ENCODE assay signal across 8 cellular contexts in genomic region chr19:11378319-11379189, GRCh38. TPM values are rescaled to one million over a fixed set of nuclear protein-coding genes. Genes with fewer than 3 reads are reported as not detected.
DNase-seq lines count a peak whose midpoint lies in the region; ATAC-seq and TF ChIP-seq lines count a peak whose summit lies in the region.

No MANE protein-coding gene starts in this region.

- intact Hi-C loops in Panc1 (cut with micrococcal nuclease; ENCODE audit: unreplicated experiment), result no loop called here
- intact Hi-C loops in naive thymus-derived CD4-positive, alpha-beta T cell (cut with micrococcal nuclease), result no loop called here

- POLR2A ChIA-PET in GM10248 (lab: Yijun Ruan, JAX), result no interaction called here
- POLR2A ChIA-PET in Panc1 (lab: Charles Lee), result interaction anchor here (0.6 kb wide), 2 partner anchors 150 to 175 kb away, joined by 5 to 9 read pairs; partner anchors contain the start of gene ECSIT
- POLR2A ChIA-PET in naive thymus-derived CD4-positive, alpha-beta T cell (lab: Charles Lee), result no interaction called here

- H3K4me3 ChIP-seq in Panc1 (ENCODE audit: low read depth in 2 of 2, low read length in 2 of 2) (no peak overlapping the region), mesendoderm (ENCODE audit: low read length) (no peak overlapping the region)
- no peak overlapping the region for H3K4me3 ChIP-seq in naive thymus-derived CD4-positive, alpha-beta T cell (ENCODE audit: low read length)

- no peak for ATAC-seq in Panc1
- ATAC-seq in naive thymus-derived CD4-positive, alpha-beta T cell, result no peak

- no peaks in the 10 kb centered on the region for H3K27me3 ChIP-seq in Panc1 (ENCODE audit: control insufficient read depth, insufficient read depth, low read length)
- H3K27me3 ChIP-seq in mesendoderm (ENCODE audit: insufficient read depth, low read length, poor library complexity), result no peaks in the 10 kb centered on the region
- H3K27me3 ChIP-seq in naive thymus-derived CD4-positive, alpha-beta T cell (ENCODE audit: control insufficient read depth in 2 of 2, insufficient read depth in 2 of 2, low read length in 2 of 2), result no peaks in the 10 kb centered on the region

- H3K4me3 Mint-ChIP-seq in chondrocyte (ENCODE audit: unreplicated experiment), result no peak overlapping the region
- peak overlapping the region in 3 of 10 donors; percentile 35 to 49 (median 45) for H3K4me3 Mint-ChIP-seq in naive thymus-derived CD4-positive, alpha-beta T cell

- H3K23ac ChIP-seq in mesendoderm (ENCODE audit: low read length), result no peak overlapping the region

- H3K4me1 Mint-ChIP-seq in chondrocyte (ENCODE audit: low read depth), result peaks cover 54% of the 10 kb centered on the region
- H3K4me1 Mint-ChIP-seq in naive thymus-derived CD4-positive, alpha-beta T cell, result peaks cover 40 to 65% (median 51%) of the 10 kb centered on the region in 7 donors

- H3K4ac ChIP-seq in mesendoderm (ENCODE audit: low read depth, low read length), result no peak overlapping the region

- H3K36me3 Mint-ChIP-seq in chondrocyte (ENCODE audit: low read depth), result no peaks in the 10 kb centered on the region
- H3K36me3 Mint-ChIP-seq in naive thymus-derived CD4-positive, alpha-beta T cell, result peaks cover 3 to 22% (median 7%) of the 10 kb centered on the region in 5 donors

- CTCF ChIA-PET in GM10248 (lab: Yijun Ruan, JAX), result interaction anchor here (1.0 to 5.4 kb wide), 8 partner anchors 32 to 167 kb away, joined by 3 to 40 read pairs (median 5); partner anchors contain the start of genes CCDC159, RGL3 and TMEM205
- CTCF ChIA-PET in Panc1 (lab: Charles Lee), result no interaction called here
- CTCF ChIA-PET in naive thymus-derived CD4-positive, alpha-beta T cell (lab: Charles Lee), result interaction anchor here (1.5 to 1.8 kb wide), 2 partner anchors 9 to 57 kb away, joined by 3 to 4 read pairs; partner anchors contain the start of genes ODAD3 and PRKCSH

- H2BK5ac ChIP-seq in mesendoderm (ENCODE audit: low read length), result no peak overlapping the region

- TSS peak; percentile 56 for BruUV-seq in Panc1 (replicated peaks; lab: Mats Ljungman, UMichigan)

- H3K36me3 ChIP-seq in Panc1 (ENCODE audit: control insufficient read depth, insufficient read depth, low read length) (no peaks in the 10 kb centered on the region), mesendoderm (ENCODE audit: control insufficient read depth, insufficient read depth, low read length) (no peaks in the 10 kb centered on the region)
- H3K36me3 ChIP-seq in naive thymus-derived CD4-positive, alpha-beta T cell (ENCODE audit: control insufficient read depth in 2 of 3, insufficient read depth in 3 of 3, low read length in 3 of 3), result peaks cover 0 to 7% (median 0%) of the 10 kb centered on the region in 3 experiments

- H3K27ac ChIP-seq in Panc1 (ENCODE audit: low read length) (peak overlapping the region; percentile 11), mesendoderm (ENCODE audit: low read depth, low read length) (no peak overlapping the region)
- H3K27ac ChIP-seq in naive thymus-derived CD4-positive, alpha-beta T cell (ENCODE audit: low read depth, low read length), result no peak overlapping the region

- no peak overlapping the region for H3K9ac ChIP-seq in mesendoderm (ENCODE audit: low read length)

- peak overlapping the region; percentile 5 for H3K56ac ChIP-seq in mesendoderm (ENCODE audit: low read length)

- H2AK5ac ChIP-seq in mesendoderm (ENCODE audit: low read length), result no peak overlapping the region

- H3K27ac Mint-ChIP-seq in chondrocyte (ENCODE audit: unreplicated experiment), result peak overlapping the region; percentile 87
- H3K27ac Mint-ChIP-seq in naive thymus-derived CD4-positive, alpha-beta T cell, result peak overlapping the region in 3 of 9 donors; percentile 45 to 85 (median 53)

- no peaks in the 10 kb centered on the region for H3K9me3 Mint-ChIP-seq in chondrocyte (ENCODE audit: low read depth)
- peaks cover 0 to 6% (median 0%) of the 10 kb centered on the region in 11 donors for H3K9me3 Mint-ChIP-seq in naive thymus-derived CD4-positive, alpha-beta T cell

- H2BK15ac ChIP-seq in mesendoderm (replicated peaks; ENCODE audit: low read depth), result no peak overlapping the region

- no peak overlapping the region for H4K5ac ChIP-seq in mesendoderm (ENCODE audit: low read length)

- DNase-seq in AG08395 (ENCODE audit: low spot score), result peak; percentile 83
- DNase-seq in GM10248 (ENCODE audit: extremely low spot score), result no peak
- DNase-seq in Panc1 (ENCODE audit: low read depth, low spot score), result no peak
- DNase-seq in chondrocyte (ENCODE audit: low spot score), result no peak
- DNase-seq in mesendoderm, result peak; percentile 75
- DNase-seq in NCI-H187 (lab: John Stamatoyannopoulos, UW), result no peak
- DNase-seq in naive thymus-derived CD4-positive, alpha-beta T cell, result no peak
- DNase-seq in foreskin melanocyte, result no peak

- H4K8ac ChIP-seq in mesendoderm (ENCODE audit: low read depth, low read length), result no peak overlapping the region

- peaks cover 35% of the 10 kb centered on the region for H3K4me1 ChIP-seq in Panc1 (ENCODE audit: control insufficient read depth, insufficient read depth, low read length)
- no peaks in the 10 kb centered on the region for H3K4me1 ChIP-seq in mesendoderm (ENCODE audit: control insufficient read depth, low read depth, low read length)
- H3K4me1 ChIP-seq in naive thymus-derived CD4-positive, alpha-beta T cell (ENCODE audit: control insufficient read depth in 2 of 2, insufficient read depth in 2 of 2, low read length in 2 of 2), result peaks cover 47 to 57% of the 10 kb centered on the region in 2 donors

- peak; percentile 66 for TF ChIP-seq CTCF in GM10248 (IDR thresholded peaks at IDR 0.05; ENCODE audit: control extremely low read depth, extremely low read depth, low read depth, missing control alignments)
- TF ChIP-seq CTCF in Panc1 (IDR thresholded peaks at IDR 0.05), result peak; percentile 82
- TF ChIP-seq CTCF in chondrocyte (IDR thresholded peaks at IDR 0.05), result peak; percentile 76

- H3K79me2 ChIP-seq in mesendoderm (ENCODE audit: control insufficient read depth, insufficient read depth, low read length), result no peaks in the 10 kb centered on the region

- no peak overlapping the region for H2BK120ac ChIP-seq in mesendoderm (ENCODE audit: low read depth, low read length)

- no peak overlapping the region for H3K18ac ChIP-seq in mesendoderm (ENCODE audit: low read length)

- in situ Hi-C loops in Panc1 (cut with HindIII; ENCODE audit: low pct_unique_long_range_greater_than_20kb, low sequenced_read_pairs), result no loop called here

- H3K4me2 ChIP-seq in mesendoderm (ENCODE audit: low read length), result no peak overlapping the region

- H3K9me3 ChIP-seq in Panc1 (ENCODE audit: control insufficient read depth, insufficient read depth, low read depth, low read length), result no peaks in the 10 kb centered on the region
- no peaks in the 10 kb centered on the region for H3K9me3 ChIP-seq in naive thymus-derived CD4-positive, alpha-beta T cell (ENCODE audit: control insufficient read depth in 2 of 3, low read length in 3 of 3)

- H3K27me3 Mint-ChIP-seq in chondrocyte (ENCODE audit: low read depth), result peaks cover 12% of the 10 kb centered on the region
- peaks cover 0 to 20% (median 4%) of the 10 kb centered on the region in 5 donors for H3K27me3 Mint-ChIP-seq in naive thymus-derived CD4-positive, alpha-beta T cell

- no peaks in the 10 kb centered on the region for H3K79me1 ChIP-seq in mesendoderm (ENCODE audit: low read length)

- WGBS in mesendoderm (ENCODE audit: extremely low coverage, insufficient coverage, low lambda C conversion rate), result no CpG with 5 or more reads among the region's 8 CpGs

RNA-seq across cellular contexts. Expression of gene SWSAP1, which starts 4.1 kb away (rescaled TPM):
- total RNA-seq in Panc1 (2021; ENCODE audit: unreplicated experiment), result 3.1 TPM
- 3.5 TPM for polyA plus RNA-seq in Panc1 (2012; ENCODE audit: insufficient read length)
- 1.1 to 1.5 TPM (median 1.4 TPM) in 3 replicates for total RNA-seq in chondrocyte
- 6.2 TPM for polyA plus RNA-seq in mesendoderm (2013, experiment 1 of 2)
- 6.6 TPM for polyA plus RNA-seq in mesendoderm (2013, experiment 2 of 2)
- 1 to 10 TPM; 3.4 to 4.2 (median 4.0) TPM for total RNA-seq in naive thymus-derived CD4-positive, alpha-beta T cell
- 1 to 10 TPM; 5.9 to 7.3 TPM for polyA plus RNA-seq in naive thymus-derived CD4-positive, alpha-beta T cell

RNA-seq across cellular contexts. Expression of gene EPOR, which starts 5.6 kb away (rescaled TPM):
- total RNA-seq in Panc1 (2021; ENCODE audit: unreplicated experiment) (16.4 TPM), chondrocyte (1.4 to 2.8 TPM (median 2.6 TPM) in 3 replicates)
- polyA plus RNA-seq in Panc1 (2012; ENCODE audit: insufficient read length), result 24.2 TPM
- 3.2 TPM for polyA plus RNA-seq in mesendoderm (2013, experiment 1 of 2)
- polyA plus RNA-seq in mesendoderm (2013, experiment 2 of 2), result 3.1 TPM
- total RNA-seq in naive thymus-derived CD4-positive, alpha-beta T cell, result 1 to 10 TPM; 5.1 to 9.5 (median 8.4) TPM
- 10 to 100 TPM in 1 of 2 donors, 1 to 10 TPM in 1; 5.9 to 14.8 TPM for polyA plus RNA-seq in naive thymus-derived CD4-positive, alpha-beta T cell

RNA-seq across cellular contexts. Expression of gene PLPPR2, which starts 23.3 kb away (rescaled TPM):
- 43.3 TPM for total RNA-seq in Panc1 (2021; ENCODE audit: unreplicated experiment)
- polyA plus RNA-seq in Panc1 (2012; ENCODE audit: insufficient read length), result 85.0 TPM
- 67.6 to 74.7 TPM (median 72.3 TPM) in 3 replicates for total RNA-seq in chondrocyte
- 5.8 TPM for polyA plus RNA-seq in mesendoderm (2013, experiment 1 of 2)
- polyA plus RNA-seq in mesendoderm (2013, experiment 2 of 2), result 5.9 TPM
- 10 to 100 TPM in 4 of 5 experiments, 1 to 10 TPM in 1; 2.6 to 31.0 (median 13.7) TPM for total RNA-seq in naive thymus-derived CD4-positive, alpha-beta T cell
- 1 to 10 TPM in 1 of 2 donors, under 1 TPM in 1; 0.92 to 1.0 TPM for polyA plus RNA-seq in naive thymus-derived CD4-positive, alpha-beta T cell

RNA-seq across cellular contexts. Expression of gene CCDC159, which starts 32.2 kb away (rescaled TPM):
- 46.6 TPM for total RNA-seq in Panc1 (2021; ENCODE audit: unreplicated experiment)
- 53.4 TPM for polyA plus RNA-seq in Panc1 (2012; ENCODE audit: insufficient read length)
- 19.8 to 22.4 TPM (median 20.5 TPM) in 3 replicates for total RNA-seq in chondrocyte
- polyA plus RNA-seq in mesendoderm (2013, experiment 1 of 2), result 1.7 TPM
- 2.0 TPM for polyA plus RNA-seq in mesendoderm (2013, experiment 2 of 2)
- total RNA-seq in naive thymus-derived CD4-positive, alpha-beta T cell, result 10 to 100 TPM; 17.6 to 87.4 (median 84.3) TPM
- 10 to 100 TPM in 1 of 2 donors, 1 to 10 TPM in 1; 10.0 to 19.6 TPM for polyA plus RNA-seq in naive thymus-derived CD4-positive, alpha-beta T cell

RNA-seq across cellular contexts. Expression of gene TMEM205, which starts 32.5 kb away (rescaled TPM):
- total RNA-seq in Panc1 (2021; ENCODE audit: unreplicated experiment) (133 TPM), chondrocyte (35.4 to 49.4 TPM (median 39.2 TPM) in 3 replicates)
- polyA plus RNA-seq in Panc1 (2012; ENCODE audit: insufficient read length), result 277 TPM
- polyA plus RNA-seq in mesendoderm (2013, experiment 1 of 2), result 85.8 TPM
- 83.6 TPM for polyA plus RNA-seq in mesendoderm (2013, experiment 2 of 2)
- 10 to 100 TPM; 19.5 to 36.7 (median 29.5) TPM for total RNA-seq in naive thymus-derived CD4-positive, alpha-beta T cell
- 10 to 100 TPM; 66.7 to 81.0 TPM for polyA plus RNA-seq in naive thymus-derived CD4-positive, alpha-beta T cell

Comparison
In these comparisons a context has a peak if more than half of its experiments do, and no peak if none do; other contexts are left out.
1. DNase-seq: peak in AG08395 (single experiment) and mesendoderm (single experiment); none in GM10248 (single experiment), Panc1 (single experiment), chondrocyte (single experiment), NCI-H187 (0 of 2), naive thymus-derived CD4-positive, alpha-beta T cell (0 of 9) and foreskin melanocyte (single experiment).
2. Peak in every context shown above with its lines, with median percentiles within 50 percentile points of each other: CTCF ChIP-seq.